ENCODE assay signal across 8 cellular contexts in the genomic region with DNA sequence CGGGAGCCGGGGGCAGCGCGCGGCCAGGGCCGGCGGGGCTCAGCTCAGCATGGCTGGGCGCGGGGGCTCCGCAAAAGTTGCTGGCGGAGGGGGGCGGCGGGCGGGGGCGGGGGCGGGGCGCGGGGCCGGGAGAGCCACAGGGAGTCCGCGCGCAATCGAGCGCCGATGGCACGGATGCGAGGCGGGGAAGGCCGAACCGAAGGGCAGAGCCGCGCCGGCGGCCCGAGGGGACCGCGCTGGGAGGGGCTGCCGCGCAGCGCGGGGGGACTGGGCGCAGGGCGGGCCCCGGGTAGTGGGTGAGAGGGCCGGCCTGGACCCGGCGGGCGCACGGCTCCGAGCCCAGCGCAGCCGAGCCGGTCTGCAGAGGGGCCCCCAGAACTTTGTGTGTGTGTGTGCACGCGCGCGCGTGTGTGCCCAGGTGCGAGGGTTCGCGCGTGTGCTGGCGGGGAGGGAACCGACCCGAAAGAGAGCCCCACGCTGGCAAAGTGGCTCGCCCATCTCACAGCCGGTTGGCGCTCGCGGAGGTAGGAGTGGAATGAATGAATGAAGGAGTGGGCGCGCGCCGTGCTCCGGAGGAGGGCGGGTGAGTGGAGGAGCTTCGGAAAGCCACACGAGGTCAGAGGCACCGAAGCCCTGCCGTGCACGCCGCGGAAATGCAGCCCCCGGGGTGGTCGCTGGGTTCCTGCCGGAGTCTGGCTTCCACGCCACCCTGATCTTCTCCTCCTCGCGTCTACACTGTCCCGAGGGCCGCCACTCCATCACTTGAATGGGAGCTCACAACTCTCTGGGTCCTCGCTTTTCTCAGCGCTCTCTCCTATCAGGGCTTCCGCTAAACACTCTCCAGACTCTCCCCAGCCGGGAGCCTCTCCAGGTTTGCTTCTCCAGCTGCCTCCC. TPM values are rescaled to one million over a fixed set of nuclear protein-coding genes. Genes with fewer than 3 reads are reported as not detected.
A peak's percentile ranks its signal among the peaks of the same experiment; 100 is the strongest.
DNase-seq lines count a peak whose midpoint lies in the region; ATAC-seq, FAIRE-seq and TF ChIP-seq lines count a peak whose summit lies in the region.

A gene (minus strand): TSS at position 51 of the 894 bp plus-strand sequence. CDS start 375 bp downstream, outside the sequence.

- peak; percentile 56 for ATAC-seq in GM21723 (IDR thresholded peaks at IDR 0.05; ENCODE audit: unreplicated experiment)
- peak; percentile 85 for ATAC-seq in Right ventricle myocardium superior (ENCODE audit: poor library complexity)
- peak; percentile 72 to 85 (median 74) for ATAC-seq in pancreas

- no peaks in the 10 kb centered on the region for H3K27me3 ChIP-seq in pancreas
- peaks cover 7% of the 10 kb centered on the region for H3K27me3 ChIP-seq in transverse colon

- DNase-seq in DMS79 treated with DMSO at 0.1 percent for 48 hours (lab: John Stamatoyannopoulos, UW): peak; percentile 49
- DNase-seq in Kasumi-1 (lab: John Stamatoyannopoulos, UW): peak; percentile 34 to 37
- peak; percentile 73 for DNase-seq in SW480 (ENCODE audit: low spot score)
- DNase-seq in activated naive CD8-positive, alpha-beta T cell treated with anti-CD3 and anti-CD28 coated beads, Interleukin-2, amount 50 U/mL, for 16 hours (ENCODE audit: low read depth, low spot score): peak; percentile 35
- DNase-seq in Right ventricle myocardium superior: peak; percentile 92
- peak; percentile 67 to 88 (median 80) for DNase-seq in pancreas
- DNase-seq in transverse colon: peak; percentile 83

- peaks cover 5 to 21% (median 13%) of the 10 kb centered on the region in 3 donors for H3K4me1 ChIP-seq in pancreas
- H3K4me1 ChIP-seq in transverse colon: peaks cover 10 to 29% (median 21%) of the 10 kb centered on the region in 4 donors

- WGBS in pancreas, 2 donors: 1% methylated on average over 54 to 96 of the region's 96 CpGs
- WGBS in transverse colon (ENCODE audit: low coverage in 1 of 2), 2 donors: 1 to 7% methylated on average over 3 to 54 of the region's 96 CpGs

- H3K36me3 ChIP-seq in pancreas (no peaks in the 10 kb centered on the region), transverse colon (no peaks in the 10 kb centered on the region)

- H3K4me3 ChIP-seq in pancreas: peak within 1 kb of the TSS; percentile 49 to 93 (median 88)
- peak within 1 kb of the TSS; percentile 87 to 98 (median 95) for H3K4me3 ChIP-seq in transverse colon

- in situ Hi-C loops in transverse colon (cut with MboI; ENCODE audit: low pct_ligation_motif_present in 1 of 4, low pct_unique_long_range_greater_than_20kb in 1 of 4, low sequenced_read_pairs in 3 of 4): loop anchor here in 2 of 4 donors (10.0 kb wide), 2 partner anchors 53 to 227 kb away; no protein-coding TSS in a partner anchor

- no peak for FAIRE-seq in pancreas (lab: Jason Lieb, UNC)

- peak within 1 kb of the TSS; percentile 57 to 92 (median 80) for H3K27ac ChIP-seq in pancreas
- peak within 1 kb of the TSS; percentile 87 to 98 (median 96) for H3K27ac ChIP-seq in transverse colon

- no peak for TF ChIP-seq POLR2A in transverse colon (IDR thresholded peaks at IDR 0.05)

- intact Hi-C loops in Right ventricle myocardium superior (cut with DNase I) (loop anchor here (5.0 kb wide), 3 partner anchors 46 to 224 kb away; no protein-coding TSS in a partner anchor), pancreas (cut with DNase I) (loop anchor here in 2 of 3 donors (10.0 kb wide), 3 partner anchors 133 to 227 kb away; no protein-coding TSS in a partner anchor), transverse colon (cut with DNase I; ENCODE audit: low total_unique reads) (loop anchor here (10.0 kb wide), 2 partner anchors 73 to 133 kb away; no protein-coding TSS in a partner anchor)

- H3K9me3 ChIP-seq in pancreas: no peaks in the 10 kb centered on the region
- no peaks in the 10 kb centered on the region for H3K9me3 ChIP-seq in transverse colon

- TF ChIP-seq EP300 in transverse colon (IDR thresholded peaks at IDR 0.05; ENCODE audit: low read depth): no peak

- TF ChIP-seq CTCF in pancreas (IDR thresholded peaks at IDR 0.05) (no peak), transverse colon (IDR thresholded peaks at IDR 0.05) (no peak)

RNA-seq across cellular contexts. Expression of the gene that starts here (rescaled TPM):
- total RNA-seq in Right ventricle myocardium superior (88.5 TPM), pancreas (10 to 100 TPM; 21.4 to 49.0 (median 26.5) TPM), transverse colon (10 to 100 TPM; 27.3 to 40.3 (median 33.6) TPM)
- polyA plus RNA-seq in pancreas: 1 to 10 TPM; 6.7 to 9.8 TPM

Comparison
In these comparisons a context has a peak if more than half of its experiments do, and no peak if none do; other contexts are left out.
1. Peak in every context shown above with its lines: DNase-seq, ATAC-seq, H3K4me3 ChIP-seq and H3K27ac ChIP-seq.
2. DNase-seq: peak in every context shown above with its lines; median percentile 92 in Right ventricle myocardium superior; 83 in transverse colon; 80 in pancreas; 73 in SW480; 49 in DMS79 treated with DMSO at 0.1 percent for 48 hours; 36 in Kasumi-1; 35 in activated naive CD8-positive, alpha-beta T cell treated with anti-CD3 and anti-CD28 coated beads, Interleukin-2, amount 50 U/mL, for 16 hours.